18 cellular contexts compared by ENCODE assay signal in genomic region chrX:97311066-97311778, GRCh38.
"Had no signal": no experiment of that assay in that cellular context is flagged by ENCODE, and none has a peak within 500 bp of the region (broad histone marks: within the 10 kb centered on the region; RNA-seq: fewer than 3 reads in every experiment).

No MANE protein-coding gene starts in this region.

- H3K9me3 ChIP-seq: sigmoid colon had no signal

- H3K9me3 Mint-ChIP-seq: activated B cell treated with CpG ODN at 0.5 μM for 24 hours; activated naive CD4-positive, alpha-beta T cell treated with anti-CD3 and anti-CD28 coated beads, Interleukin-2, amount 50 U/mL, for 72 hours; neural crest cell; stimulated activated effector memory CD8-positive, alpha-beta T cell treated with anti-CD3 and anti-CD28 coated beads, Interleukin-12 subunit alpha, Interleukin-12 subunit beta, amount 100 ng/mL, for 72 hours had no signal

- H3K27me3 Mint-ChIP-seq: activated B cell treated with CpG ODN at 0.5 μM for 24 hours had no signal

- H3K4me3 Mint-ChIP-seq: activated B cell treated with CpG ODN at 0.5 μM for 24 hours; activated CD8-positive, alpha-beta T cell treated with anti-CD3 and anti-CD28 coated beads, Interleukin-2, amount 10 ng/mL, durations not matched to agents 7 days and 5 days; neural crest cell; stimulated activated effector memory CD8-positive, alpha-beta T cell treated with anti-CD3 and anti-CD28 coated beads, Interleukin-12 subunit alpha, Interleukin-12 subunit beta, amount 100 ng/mL, for 72 hours had no signal

- H3K36me3 Mint-ChIP-seq: activated naive CD4-positive, alpha-beta T cell treated with anti-CD3 and anti-CD28 coated beads, Interleukin-2, amount 50 U/mL, for 72 hours; stimulated activated effector memory CD8-positive, alpha-beta T cell treated with anti-CD3 and anti-CD28 coated beads, Interleukin-12 subunit alpha, Interleukin-12 subunit beta, amount 100 ng/mL, for 72 hours had no signal

- ATAC-seq: activated CD8-positive, alpha-beta T cell treated with anti-CD3 and anti-CD28 coated beads, Interleukin-2, amount 10 ng/mL, durations not matched to agents 7 days and 5 days; activated naive CD4-positive, alpha-beta T cell treated with anti-CD3 and anti-CD28 coated beads, Interleukin-2, amount 50 U/mL, for 72 hours; stimulated activated effector memory CD8-positive, alpha-beta T cell treated with anti-CD3 and anti-CD28 coated beads, Interleukin-12 subunit alpha, Interleukin-12 subunit beta, amount 100 ng/mL, for 72 hours had no signal

- H3K4me1 Mint-ChIP-seq: activated B cell treated with CpG ODN at 0.5 μM for 24 hours; stimulated activated effector memory CD8-positive, alpha-beta T cell treated with anti-CD3 and anti-CD28 coated beads, Interleukin-12 subunit alpha, Interleukin-12 subunit beta, amount 100 ng/mL, for 72 hours had no signal

- H3K27ac ChIP-seq: epithelial cell of prostate, sigmoid colon had no signal

- H3K4me1 ChIP-seq: sigmoid colon had no signal

- H3K4me3 ChIP-seq: sigmoid colon had no signal

- DNase-seq: activated B cell treated with CpG ODN at 0.5 μM for 24 hours; activated CD4-positive, alpha-beta T cell treated with anti-CD3 and anti-CD28 coated beads for 48 hours; activated CD8-positive, alpha-beta memory T cell treated with anti-CD3 and anti-CD28 coated beads, Interleukin-2, amount 50 U/mL, for 4 hours; activated CD8-positive, alpha-beta T cell treated with anti-CD3 and anti-CD28 coated beads, Interleukin-2, amount 10 ng/mL, durations not matched to agents 7 days and 5 days; activated gamma-delta T cell; activated T-cell treated with anti-CD3 and anti-CD28 coated beads, Interleukin-2, amount 50 U/mL, for 48 hours; amniotic stem cell; effector memory CD4-positive, alpha-beta T cell; head of caudate nucleus; mesenchymal stem cell; sigmoid colon; stimulated activated CD4-positive, alpha-beta T cell treated with anti-CD3 and anti-CD28 coated beads, Interleukin-12 subunit alpha, Interleukin-12 subunit beta, amount 100 ng/mL, for 4 hours; stimulated activated CD4-positive, alpha-beta T cell treated with anti-CD3 and anti-CD28 coated beads, Interleukin-2, amount 100 ng/mL, for 24 hours; SW 1271 had no signal

- H3K27ac Mint-ChIP-seq: activated B cell treated with CpG ODN at 0.5 μM for 24 hours; activated CD8-positive, alpha-beta T cell treated with anti-CD3 and anti-CD28 coated beads, Interleukin-2, amount 10 ng/mL, durations not matched to agents 7 days and 5 days; stimulated activated effector memory CD8-positive, alpha-beta T cell treated with anti-CD3 and anti-CD28 coated beads, Interleukin-12 subunit alpha, Interleukin-12 subunit beta, amount 100 ng/mL, for 72 hours had no signal

- H3K36me3 ChIP-seq: sigmoid colon had no signal

- H3K27me3 ChIP-seq: sigmoid colon had no signal
